ENCODE assay signal across 8 cellular contexts in the genomic region with DNA sequence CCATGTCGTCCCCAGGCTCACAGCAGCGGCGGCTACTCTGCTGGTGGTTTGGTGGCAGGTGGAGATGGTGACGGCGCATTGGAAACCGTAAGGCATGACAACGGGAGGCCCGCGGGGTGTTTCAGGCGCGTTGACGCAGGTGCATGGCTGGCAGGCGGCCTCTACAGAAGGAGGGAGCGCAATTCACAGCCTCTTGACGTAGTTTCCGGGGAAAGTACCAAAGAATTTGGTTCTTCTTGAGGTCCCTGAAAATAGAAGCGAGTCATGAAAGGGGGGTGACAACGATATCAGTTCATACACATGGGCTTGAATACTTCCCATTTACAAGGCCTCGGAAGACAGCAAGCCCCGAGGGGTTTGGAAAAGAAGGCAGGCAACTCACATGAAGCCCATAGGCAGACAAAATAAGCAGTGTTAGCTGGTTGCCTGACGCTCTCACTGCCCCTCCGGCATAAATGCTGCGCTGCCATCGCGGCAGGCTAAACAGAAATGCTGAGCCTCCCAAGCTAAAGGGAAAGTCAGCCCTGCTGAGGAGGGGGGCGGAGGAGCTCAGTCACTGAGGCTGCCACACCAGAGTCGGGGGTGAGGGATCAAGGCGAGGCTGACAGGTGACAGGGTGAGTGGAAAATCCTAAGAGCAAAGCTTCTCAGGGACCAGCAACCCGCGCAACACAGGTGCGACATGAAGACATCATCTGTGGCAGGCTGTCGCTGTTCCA. TPM values are rescaled to one million over a fixed set of nuclear protein-coding genes. Genes with fewer than 3 reads are reported as not detected.
DNase-seq lines count a peak whose midpoint lies in the region; ATAC-seq and TF ChIP-seq lines count a peak whose summit lies in the region.

No MANE protein-coding gene starts in this region.

- 56 to 62% methylated on average over 32 of the region's 32 CpGs for whole genome bisulfite sequencing in tibial nerve, 2 donors

- TF ChIP-seq EP300 in tibial nerve (IDR thresholded peaks at IDR 0.05), result no peak

- no peaks in the 10 kb centered on the region for H3K27me3 ChIP-seq in tibial nerve

- TF ChIP-seq CTCF in fibroblast of villous mesenchyme (IDR thresholded peaks at IDR 0.05; ENCODE audit: insufficient read depth, low read depth, low read length) (no peak), tibial nerve (IDR thresholded peaks at IDR 0.05) (no peak)

- peak; percentile 30 to 70 for DNase-seq in activated CD4-positive, alpha-beta T cell treated with anti-CD3 and anti-CD28 coated beads, Interleukin-2, amount 50 U/mL, for 24 hours (ENCODE audit: low read depth in 1 of 2, low spot score in 1 of 2)
- DNase-seq in fibroblast of villous mesenchyme (ENCODE audit: low read depth) (peak; percentile 6), DMS114 treated with DMSO at 0.1 percent for 48 hours (lab: John Stamatoyannopoulos, UW; ENCODE audit: unreplicated experiment) (no peak), COLO668 (lab: John Stamatoyannopoulos, UW; ENCODE audit: unreplicated experiment) (no peak), tibial nerve (ENCODE audit: low spot score in 2 of 2) (no peak)
- DNase-seq in stimulated activated CD4-positive, alpha-beta T cell treated with anti-CD3 and anti-CD28 coated beads, Interleukin-4, amount 100 ng/mL, for 24 hours, result peak; percentile 68

- TF ChIP-seq POLR2A in tibial nerve (IDR thresholded peaks at IDR 0.05), result no peak

- no peak overlapping the region for H3K27ac ChIP-seq in tibial nerve

- no peaks in the 10 kb centered on the region for H3K9me3 ChIP-seq in tibial nerve

- H3K4me3 ChIP-seq in fibroblast of villous mesenchyme (ENCODE audit: low read depth, low read length) (no peak overlapping the region), tibial nerve (peak overlapping the region in 1 of 4 donors; percentile 13)

- no peaks in the 10 kb centered on the region for H3K4me1 ChIP-seq in tibial nerve

- H3K36me3 ChIP-seq in tibial nerve, result peaks cover 0 to 11% (median 0%) of the 10 kb centered on the region in 3 donors

- ATAC-seq in GM19043 (IDR thresholded peaks at IDR 0.05; ENCODE audit: low read depth, unreplicated experiment), result peak; percentile 98
- ATAC-seq in HG03064 (IDR thresholded peaks at IDR 0.05; ENCODE audit: low read depth, unreplicated experiment), result peak; percentile 94

RNA-seq across cellular contexts. Expression of a gene that starts 52.3 kb away (rescaled TPM):
- total RNA-seq in fibroblast of villous mesenchyme, result 15.1 and 96.6 TPM in 2 replicates
- 10 to 100 TPM; 24.5 to 56.9 (median 45.0) TPM for total RNA-seq in tibial nerve

Comparison
In these comparisons a context has a peak if more than half of its experiments do, and no peak if none do; other contexts are left out.
1. DNase-seq: peak in activated CD4-positive, alpha-beta T cell treated with anti-CD3 and anti-CD28 coated beads, Interleukin-2, amount 50 U/mL, for 24 hours (2 of 2), fibroblast of villous mesenchyme (single experiment) and stimulated activated CD4-positive, alpha-beta T cell treated with anti-CD3 and anti-CD28 coated beads, Interleukin-4, amount 100 ng/mL, for 24 hours (single experiment); none in DMS114 treated with DMSO at 0.1 percent for 48 hours (single experiment), COLO668 (single experiment) and tibial nerve (0 of 2).